8 cellular contexts compared by ENCODE assay signal in genomic region chr13:100129605-100130004, GRCh38. TPM values are rescaled to one million over a fixed set of nuclear protein-coding genes. Genes with fewer than 3 reads are reported as not detected.
DNase-seq lines count a peak whose midpoint lies in the region; ATAC-seq, FAIRE-seq and TF ChIP-seq lines count a peak whose summit lies in the region.

No MANE protein-coding gene starts in this region.

- WGBS in lower leg skin, 2 donors = 13 to 54% methylated on average over 2 of the region's 2 CpGs

- no peak for DNase-seq in GM12892 (ENCODE audit: insufficient read length)
- peak; percentile 4 for DNase-seq in glomerular endothelial cell (ENCODE audit: extremely low read depth, low read depth, low spot score)
- no peak for DNase-seq in stimulated activated CD4-positive, alpha-beta T cell treated with anti-CD3 and anti-CD28 coated beads, Interleukin-4, amount 100 ng/mL, for 4 hours
- DNase-seq in activated naive CD4-positive, alpha-beta T cell (lab: John Stamatoyannopoulos, UW) = no peak
- DNase-seq in lower leg skin (ENCODE audit: low spot score in 2 of 2) = no peak
- DNase-seq in omental fat pad (ENCODE audit: low spot score) = no peak

- no peak overlapping the region for H3K4me3 ChIP-seq in lower leg skin (ENCODE audit: low read depth, poor library complexity, severe bottlenecking)

- TF ChIP-seq CTCF in lower leg skin (IDR thresholded peaks at IDR 0.05) = no peak
- TF ChIP-seq CTCF in omental fat pad (IDR thresholded peaks at IDR 0.05) = no peak

- TF ChIP-seq POLR2A in GM12892 (IDR thresholded peaks at IDR 0.05; ENCODE audit: low read depth, low read length) (no peak), lower leg skin (IDR thresholded peaks at IDR 0.05) (no peak)

- peak; percentile 93 for ATAC-seq in GM21515 (IDR thresholded peaks at IDR 0.05; ENCODE audit: unreplicated experiment)
- peak; percentile 78 for ATAC-seq in HG03571 (IDR thresholded peaks at IDR 0.05; ENCODE audit: unreplicated experiment)
- no peak for ATAC-seq in omental fat pad (ENCODE audit: low FRiP score)

- intact Hi-C loops in lower leg skin (cut with DNase I; ENCODE audit: low total_unique reads) = no loop called here

- FAIRE-seq in GM12892 (lab: Jason Lieb, UNC) = peak; percentile 80

RNA-seq across cellular contexts. Expression of gene PCCA, which starts 40.7 kb away (rescaled TPM):
- 9.2 TPM for polyA plus RNA-seq in GM12892 (2012; ENCODE audit: missing spikeins)
- 17.2 and 24.4 TPM in 2 replicates for total RNA-seq in glomerular endothelial cell
- 10 to 100 TPM; 24.3 to 34.2 (median 26.2) TPM for total RNA-seq in lower leg skin
- 10 to 100 TPM; 27.5 to 61.6 (median 49.2) TPM for total RNA-seq in omental fat pad
